28 cellular contexts compared by ENCODE assay signal in genomic region chr1:213414901-213415300, GRCh38.
"Had no signal": no experiment of that assay in that cellular context is flagged by ENCODE, and none has a peak within 500 bp of the region (broad histone marks: within the 10 kb centered on the region; RNA-seq: fewer than 3 reads in every experiment).

No MANE protein-coding gene starts in this region.

- H3K4me2 ChIP-seq: hepatocyte, neural progenitor cell, smooth muscle cell had no signal

- H3K4me1 ChIP-seq: left lung, lower lobe of right lung, neural progenitor cell, parathyroid adenoma, psoas muscle, right atrium auricular region, right lobe of liver, suprapubic skin, tibial artery, uterus had no signal

- H3K36me3 ChIP-seq: heart right ventricle, left lung, lower lobe of right lung, neural progenitor cell, neutrophil, right atrium auricular region, right lobe of liver, suprapubic skin, thoracic aorta, tibial artery, uterus had no signal

- H3K36me3 Mint-ChIP-seq: mesothelial cell of epicardium, natural killer cell, neural progenitor cell, type B pancreatic cell had no signal

- H3K4me3 ChIP-seq: heart right ventricle, hepatocyte, left lung, lower lobe of right lung, neural progenitor cell, psoas muscle, right atrium auricular region, right lobe of liver, smooth muscle cell, suprapubic skin, thoracic aorta, tibial artery, uterus had no signal

- H3K9ac ChIP-seq: neural progenitor cell, parathyroid adenoma had no signal

- H3K9me3 Mint-ChIP-seq: natural killer cell; neural progenitor cell; stimulated activated naive CD8-positive, alpha-beta T cell treated with anti-CD3 and anti-CD28 coated beads, Interleukin-15, Interleukin-2, amounts not matched to agents 100 ng/mL and 50 ng/mL, for 24 hours; type B pancreatic cell had no signal

- H3K4me3 Mint-ChIP-seq: mesothelial cell of epicardium; natural killer cell; nephron progenitor cell; neural progenitor cell; stimulated activated naive CD8-positive, alpha-beta T cell treated with anti-CD3 and anti-CD28 coated beads, Interleukin-15, Interleukin-2, amounts not matched to agents 100 ng/mL and 50 ng/mL, for 24 hours; type B pancreatic cell had no signal

- H3K27ac ChIP-seq: heart right ventricle, left lung, lower lobe of right lung, neural progenitor cell, neutrophil, parathyroid adenoma, psoas muscle, right atrium auricular region, right lobe of liver, suprapubic skin, thoracic aorta, tibial artery, uterus had no signal

- H3K27me3 ChIP-seq: hepatocyte, left lung, neural progenitor cell, neutrophil, right atrium auricular region, right lobe of liver, suprapubic skin, tibial artery, uterus had no signal

- H3K4me1 Mint-ChIP-seq: naive B cell, natural killer cell, neural progenitor cell had no signal

- H3K27ac Mint-ChIP-seq: mesothelial cell of epicardium; naive B cell; natural killer cell; nephron progenitor cell; neural progenitor cell; stimulated activated naive CD8-positive, alpha-beta T cell treated with anti-CD3 and anti-CD28 coated beads, Interleukin-15, Interleukin-2, amounts not matched to agents 100 ng/mL and 50 ng/mL, for 24 hours; type B pancreatic cell had no signal

- H3K9me3 ChIP-seq: left lung, lower lobe of right lung, neutrophil, psoas muscle, right atrium auricular region, right lobe of liver, suprapubic skin, thoracic aorta, tibial artery, uterus had no signal

- DNase-seq: heart right ventricle; left colon; left lung; lower lobe of right lung; mammary epithelial cell; mesendoderm; naive B cell; natural killer cell; nephron progenitor cell; occipital lobe; psoas muscle; right lobe of liver; stimulated activated CD4-positive, alpha-beta T cell treated with anti-CD3 and anti-CD28 coated beads, Interleukin-1b, Interleukin-23, amount 100 ng/mL, for 48 hours; stimulated activated CD4-positive, alpha-beta T cell treated with anti-CD3 and anti-CD28 coated beads, Interleukin-4, amount 100 ng/mL, for 1 hour; stimulated activated naive CD4-positive, alpha-beta T cell; tibial artery; uterus had no signal

- H2AFZ ChIP-seq: hepatocyte, neural progenitor cell, parathyroid adenoma had no signal
